Comparison of ENCODE assay signal across 1 cellular context in the genomic region with DNA sequence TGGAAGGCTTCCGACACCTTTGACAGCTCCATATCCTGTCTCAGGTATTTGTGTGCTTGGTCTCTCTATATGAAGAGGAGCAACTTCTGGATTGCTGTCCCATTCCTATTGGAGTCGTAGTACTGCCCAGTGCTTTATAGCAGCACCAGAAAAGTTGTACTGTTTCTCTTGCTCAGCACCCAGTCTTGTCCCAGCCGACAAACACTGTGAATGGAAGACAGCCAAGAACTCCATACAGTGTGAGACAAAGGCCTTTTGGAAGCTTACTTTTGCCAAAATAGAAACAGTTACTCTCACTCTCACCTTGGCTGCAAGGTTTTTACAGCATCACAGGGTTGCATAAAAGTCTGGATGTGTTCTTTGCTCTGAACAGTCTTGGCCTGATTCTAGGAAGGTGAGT.
TF ChIP-seq lines count a peak whose summit lies in the region.

No MANE protein-coding gene starts in this region.

TF ChIP-seq in SK-N-SH treated with all-trans-retinoic acid at 6 μM for 48 hours, 23 proteins besides CTCF, POLR2A, EP300 and RAD21 (continued from another document):
- TF ChIP-seq ESRRG (CRISPR knock-in tag; IDR thresholded peaks at IDR 0.05) (no peak), TCF4 (CRISPR knock-in tag; IDR thresholded peaks at IDR 0.05; ENCODE audit: borderline replicate concordance) (no peak), ISL1 (CRISPR knock-in tag; IDR thresholded peaks at IDR 0.05) (no peak), ZNF8 (CRISPR knock-in tag; IDR thresholded peaks at IDR 0.05) (no peak), ZFP30 (CRISPR knock-in tag; IDR thresholded peaks at IDR 0.05) (no peak), BACH2 (CRISPR knock-in tag; IDR thresholded peaks at IDR 0.05; ENCODE audit: borderline replicate concordance) (no peak), ZNF565 (CRISPR knock-in tag; conservative IDR thresholded peaks at IDR 0.05; ENCODE audit: low read depth) (no peak), TOX (CRISPR knock-in tag; IDR thresholded peaks at IDR 0.05; ENCODE audit: borderline replicate concordance) (no peak), ZFP3 (CRISPR knock-in tag; IDR thresholded peaks at IDR 0.05) (no peak), GLIS3 (CRISPR knock-in tag; IDR thresholded peaks at IDR 0.05) (no peak), PPARA (CRISPR knock-in tag; IDR thresholded peaks at IDR 0.05; ENCODE audit: borderline replicate concordance) (no peak), ARNTL (CRISPR knock-in tag; IDR thresholded peaks at IDR 0.05; ENCODE audit: borderline replicate concordance, low read depth) (no peak)
- TF ChIP-seq, protein P1, sequence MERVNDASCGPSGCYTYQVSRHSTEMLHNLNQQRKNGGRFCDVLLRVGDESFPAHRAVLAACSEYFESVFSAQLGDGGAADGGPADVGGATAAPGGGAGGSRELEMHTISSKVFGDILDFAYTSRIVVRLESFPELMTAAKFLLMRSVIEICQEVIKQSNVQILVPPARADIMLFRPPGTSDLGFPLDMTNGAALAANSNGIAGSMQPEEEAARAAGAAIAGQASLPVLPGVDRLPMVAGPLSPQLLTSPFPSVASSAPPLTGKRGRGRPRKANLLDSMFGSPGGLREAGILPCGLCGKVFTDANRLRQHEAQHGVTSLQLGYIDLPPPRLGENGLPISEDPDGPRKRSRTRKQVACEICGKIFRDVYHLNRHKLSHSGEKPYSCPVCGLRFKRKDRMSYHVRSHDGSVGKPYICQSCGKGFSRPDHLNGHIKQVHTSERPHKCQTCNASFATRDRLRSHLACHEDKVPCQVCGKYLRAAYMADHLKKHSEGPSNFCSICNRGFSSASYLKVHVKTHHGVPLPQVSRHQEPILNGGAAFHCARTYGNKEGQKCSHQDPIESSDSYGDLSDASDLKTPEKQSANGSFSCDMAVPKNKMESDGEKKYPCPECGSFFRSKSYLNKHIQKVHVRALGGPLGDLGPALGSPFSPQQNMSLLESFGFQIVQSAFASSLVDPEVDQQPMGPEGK (CRISPR knock-in tag; IDR thresholded peaks at IDR 0.05; ENCODE audit: borderline replicate concordance): no peak
- TF ChIP-seq, protein P2, sequence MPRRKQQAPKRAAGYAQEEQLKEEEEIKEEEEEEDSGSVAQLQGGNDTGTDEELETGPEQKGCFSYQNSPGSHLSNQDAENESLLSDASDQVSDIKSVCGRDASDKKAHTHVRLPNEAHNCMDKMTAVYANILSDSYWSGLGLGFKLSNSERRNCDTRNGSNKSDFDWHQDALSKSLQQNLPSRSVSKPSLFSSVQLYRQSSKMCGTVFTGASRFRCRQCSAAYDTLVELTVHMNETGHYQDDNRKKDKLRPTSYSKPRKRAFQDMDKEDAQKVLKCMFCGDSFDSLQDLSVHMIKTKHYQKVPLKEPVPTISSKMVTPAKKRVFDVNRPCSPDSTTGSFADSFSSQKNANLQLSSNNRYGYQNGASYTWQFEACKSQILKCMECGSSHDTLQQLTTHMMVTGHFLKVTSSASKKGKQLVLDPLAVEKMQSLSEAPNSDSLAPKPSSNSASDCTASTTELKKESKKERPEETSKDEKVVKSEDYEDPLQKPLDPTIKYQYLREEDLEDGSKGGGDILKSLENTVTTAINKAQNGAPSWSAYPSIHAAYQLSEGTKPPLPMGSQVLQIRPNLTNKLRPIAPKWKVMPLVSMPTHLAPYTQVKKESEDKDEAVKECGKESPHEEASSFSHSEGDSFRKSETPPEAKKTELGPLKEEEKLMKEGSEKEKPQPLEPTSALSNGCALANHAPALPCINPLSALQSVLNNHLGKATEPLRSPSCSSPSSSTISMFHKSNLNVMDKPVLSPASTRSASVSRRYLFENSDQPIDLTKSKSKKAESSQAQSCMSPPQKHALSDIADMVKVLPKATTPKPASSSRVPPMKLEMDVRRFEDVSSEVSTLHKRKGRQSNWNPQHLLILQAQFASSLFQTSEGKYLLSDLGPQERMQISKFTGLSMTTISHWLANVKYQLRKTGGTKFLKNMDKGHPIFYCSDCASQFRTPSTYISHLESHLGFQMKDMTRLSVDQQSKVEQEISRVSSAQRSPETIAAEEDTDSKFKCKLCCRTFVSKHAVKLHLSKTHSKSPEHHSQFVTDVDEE (CRISPR knock-in tag; IDR thresholded peaks at IDR 0.05): no peak
